Comparison of ENCODE assay signal across 12 cellular contexts in genomic region chr11:57205046-57205671, GRCh38. TPM values are rescaled to one million over a fixed set of nuclear protein-coding genes. Genes with fewer than 3 reads are reported as not detected.
A peak's percentile ranks its signal among the peaks of the same experiment; 100 is the strongest.
DNase-seq lines count a peak whose midpoint lies in the region; ATAC-seq and TF ChIP-seq lines count a peak whose summit lies in the region.
"Had no signal": no experiment of that assay in that cellular context is flagged by ENCODE, and none has a peak within 500 bp of the region (broad histone marks: within the 10 kb centered on the region; RNA-seq: fewer than 3 reads in every experiment).

No MANE protein-coding gene starts in this region.

- no peak overlapping the region for H2AFZ ChIP-seq in fibroblast of lung (ENCODE audit: low read length)

- H3K79me2 ChIP-seq in fibroblast of lung (ENCODE audit: control insufficient read depth, insufficient read depth, low read length) = no peaks in the 10 kb centered on the region

- no peak overlapping the region for H3K4me3 ChIP-seq in fibroblast of lung (replicated peaks in 1 of 4; ENCODE audit: control extremely low read depth in 1 of 4, insufficient read depth in 1 of 4, low read depth in 3 of 4, low read length in 4 of 4)

- H3K4me1 ChIP-seq in fibroblast of lung (ENCODE audit: control insufficient read depth, extremely low read depth, insufficient read depth, low read length) = no peaks in the 10 kb centered on the region

- no peaks in the 10 kb centered on the region for H3K9me3 ChIP-seq in fibroblast of lung (ENCODE audit: control insufficient read depth, insufficient read depth, low read depth, low read length)

- DNase-seq in AG20443 (ENCODE audit: low spot score) (peak; percentile 91), RPMI7951 (ENCODE audit: low read depth) (peak; percentile 18), fibroblast of lung (ENCODE audit: low read depth in 2 of 2) (peak; percentile 43 to 49), mesenteric fat pad (ENCODE audit: low spot score) (peak; percentile 60), germinal center (ENCODE audit: low spot score) (no peak)
- DNase-seq in stimulated activated CD4-positive, alpha-beta T cell treated with anti-CD3 and anti-CD28 coated beads, Interleukin-2, amount 100 ng/mL, for 48 hours = no peak
- DNase-seq: activated CD4-positive, alpha-beta T cell treated with anti-CD3 and anti-CD28 coated beads, Interleukin-2, amount 50 U/mL, for 1 hour; activated naive CD8-positive, alpha-beta T cell treated with anti-CD3 and anti-CD28 coated beads, Interleukin-2, amount 50 U/mL, for 24 hours; CD4-positive, alpha-beta T cell; NCI-H1930 had no signal

- peaks cover 24% of the 10 kb centered on the region for H3K27me3 ChIP-seq in fibroblast of lung (ENCODE audit: control insufficient read depth, insufficient read depth, low read length)

- H3K9ac ChIP-seq in fibroblast of lung (ENCODE audit: insufficient read depth, low read length) = no peak overlapping the region

- H3K36me3 ChIP-seq in fibroblast of lung (ENCODE audit: control insufficient read depth, insufficient read depth, low read length) = no peaks in the 10 kb centered on the region

- ATAC-seq in GM21515 (IDR thresholded peaks at IDR 0.05; ENCODE audit: unreplicated experiment) (no peak), GM19035 (IDR thresholded peaks at IDR 0.05; ENCODE audit: unreplicated experiment) (no peak)
- ATAC-seq: activated naive CD8-positive, alpha-beta T cell treated with anti-CD3 and anti-CD28 coated beads, Interleukin-2, amount 50 U/mL, for 24 hours had no signal

- no peak overlapping the region for H3K4me2 ChIP-seq in fibroblast of lung (ENCODE audit: extremely low read depth, insufficient read depth, low read length)

- no peak overlapping the region for H3K27ac ChIP-seq in fibroblast of lung (ENCODE audit: insufficient read depth, low read length)

- H4K20me1 ChIP-seq in fibroblast of lung (ENCODE audit: control insufficient read depth, extremely low read depth, insufficient read depth, low read length) = no peaks in the 10 kb centered on the region

- peak in 1 of 2 donors; percentile 17 for TF ChIP-seq CTCF in fibroblast of lung (conservative IDR thresholded peaks at IDR 0.05 in 1 of 2, IDR thresholded peaks at IDR 0.05 in 1 of 2; ENCODE audit: low read depth in 1 of 2, low read length in 2 of 2)

RNA-seq across cellular contexts. Expression of gene LRRC55, which starts 23.4 kb away (rescaled TPM):
- not detected in 2 replicates for total RNA-seq in RPMI7951 (2014; rRNA removed; shearing (Covaris generic))
- not detected in 2 replicates for total RNA-seq in fibroblast of lung
- not detected in 2 replicates for polyA plus RNA-seq in fibroblast of lung
- polyA plus RNA-seq in fibroblast of lung (2012) = not detected in 2 replicates
- polyA minus RNA-seq in fibroblast of lung (ENCODE audit: low replicate concordance) = not detected in 2 replicates
- total RNA-seq in mesenteric fat pad = not detected
- total RNA-seq: CD4-positive, alpha-beta T cell had no signal

RNA-seq across cellular contexts. Expression of gene APLNR, which starts 31.9 kb away (rescaled TPM):
- total RNA-seq in RPMI7951 (2014; rRNA removed; shearing (Covaris generic)) = not detected in 2 replicates
- total RNA-seq in fibroblast of lung = not detected in 2 replicates
- not detected in 2 replicates for polyA plus RNA-seq in fibroblast of lung
- polyA plus RNA-seq in fibroblast of lung (2012) = not detected in 2 replicates
- polyA minus RNA-seq in fibroblast of lung (ENCODE audit: low replicate concordance) = not detected in 2 replicates
- total RNA-seq in mesenteric fat pad = 13.7 TPM
- total RNA-seq: CD4-positive, alpha-beta T cell had no signal

Comparison
In these comparisons a context has a peak if more than half of its experiments do, and no peak if none do; other contexts are left out.
1. DNase-seq: peak in AG20443 (single experiment), RPMI7951 (single experiment), fibroblast of lung (2 of 2) and mesenteric fat pad (single experiment); none in germinal center (single experiment) and stimulated activated CD4-positive, alpha-beta T cell treated with anti-CD3 and anti-CD28 coated beads, Interleukin-2, amount 100 ng/mL, for 48 hours (0 of 2).
2. RNA of gene APLNR, which starts 31.9 kb away (total RNA-seq): 13.7 TPM in mesenteric fat pad (single experiment); not detected in RPMI7951 and not detected in fibroblast of lung; every median in the first group is over 10 times any median in the second.